In genomic region chr20:32312718-32313424, GRCh38 we compare ENCODE assay signal across 1 cellular context.
A peak's percentile ranks its signal among the peaks of the same experiment; 100 is the strongest.
TF ChIP-seq lines count a peak whose summit lies in the region.

No MANE protein-coding gene starts in this region.

TF ChIP-seq in HepG2, 621 proteins besides CTCF, POLR2A, EP300 and RAD21 (continued from another document and continues in another):
- TF ChIP-seq ZNF512B (CRISPR knock-in tag; IDR thresholded peaks at IDR 0.05; ENCODE audit: borderline replicate concordance), result no peak
- TF ChIP-seq CBX1 (IDR thresholded peaks at IDR 0.05; ENCODE audit: low read depth), result no peak
- no peak for TF ChIP-seq PBX3 (CRISPR knock-in tag; IDR thresholded peaks at IDR 0.05; ENCODE audit: borderline replicate concordance)
- TF ChIP-seq ZFP90 (CRISPR knock-in tag; IDR thresholded peaks at IDR 0.05; ENCODE audit: borderline replicate concordance), result no peak
- TF ChIP-seq NCOA5 (CRISPR knock-in tag; IDR thresholded peaks at IDR 0.05), result no peak
- TF ChIP-seq KMT2B (CRISPR knock-in tag; IDR thresholded peaks at IDR 0.05), result no peak
- no peak for TF ChIP-seq TIGD3 (CRISPR knock-in tag; IDR thresholded peaks at IDR 0.05; ENCODE audit: borderline replicate concordance)
- TF ChIP-seq TAF15 (IDR thresholded peaks at IDR 0.05; ENCODE audit: low read depth, low read length, poor library complexity, severe bottlenecking), result no peak
- TF ChIP-seq ZNF335 (CRISPR knock-in tag; IDR thresholded peaks at IDR 0.05), result 0 out of 2 replicates have a peak, but pooled peaks have one; percentile 16
- TF ChIP-seq PAXIP1 (CRISPR knock-in tag; conservative IDR thresholded peaks at IDR 0.05), result peak; percentile 59; the same call in 1 of the 2 replicates
- no peak for TF ChIP-seq ZNF570 (CRISPR knock-in tag; IDR thresholded peaks at IDR 0.05; ENCODE audit: borderline replicate concordance)
- TF ChIP-seq PREB (CRISPR knock-in tag; IDR thresholded peaks at IDR 0.05), result no peak
- no peak for TF ChIP-seq SOX6 (IDR thresholded peaks at IDR 0.05)
- TF ChIP-seq SOX6 (CRISPR knock-in tag; IDR thresholded peaks at IDR 0.05), result peak; percentile 48
- no peak for TF ChIP-seq ZKSCAN1 (IDR thresholded peaks at IDR 0.05; ENCODE audit: low read length)
- TF ChIP-seq SMAD3 (CRISPR knock-in tag; IDR thresholded peaks at IDR 0.05), result no peak
- no peak for TF ChIP-seq THAP11 (CRISPR knock-in tag; IDR thresholded peaks at IDR 0.05)
- no peak for TF ChIP-seq ZNF781 (CRISPR knock-in tag; IDR thresholded peaks at IDR 0.05; ENCODE audit: borderline replicate concordance, not compliant biosample characterization)
- TF ChIP-seq ZNF142 (CRISPR knock-in tag; IDR thresholded peaks at IDR 0.05), result no peak
- TF ChIP-seq GMEB2 (CRISPR knock-in tag; IDR thresholded peaks at IDR 0.05; ENCODE audit: low read depth), result no peak
- no peak for TF ChIP-seq PRPF4 (IDR thresholded peaks at IDR 0.05; ENCODE audit: low read depth, low read length, poor library complexity, severe bottlenecking)
- no peak for TF ChIP-seq RNF219 (CRISPR knock-in tag; IDR thresholded peaks at IDR 0.05)
- no peak for TF ChIP-seq PAX8 (CRISPR knock-in tag; IDR thresholded peaks at IDR 0.05; ENCODE audit: borderline replicate concordance)
- no peak for TF ChIP-seq LBX2 (CRISPR knock-in tag; IDR thresholded peaks at IDR 0.05; ENCODE audit: borderline replicate concordance)
- peak; percentile 100 for TF ChIP-seq ZNF644 (CRISPR knock-in tag; IDR thresholded peaks at IDR 0.05; ENCODE audit: low read depth)
- TF ChIP-seq ZSCAN20 (CRISPR knock-in tag; IDR thresholded peaks at IDR 0.05; ENCODE audit: borderline replicate concordance), result no peak
- no peak for TF ChIP-seq SYNCRIP (IDR thresholded peaks at IDR 0.05; ENCODE audit: insufficient read depth, low read depth, low read length)
- no peak for TF ChIP-seq E2F1 (CRISPR knock-in tag; IDR thresholded peaks at IDR 0.05)
- no peak for TF ChIP-seq TAF1 (CRISPR knock-in tag; IDR thresholded peaks at IDR 0.05)
- TF ChIP-seq ZNF850 (CRISPR knock-in tag; conservative IDR thresholded peaks at IDR 0.05), result no peak
- TF ChIP-seq KDM4B (CRISPR knock-in tag; IDR thresholded peaks at IDR 0.05), result no peak
- no peak for TF ChIP-seq DR1 (CRISPR knock-in tag; IDR thresholded peaks at IDR 0.05)
- no peak for TF ChIP-seq THAP7 (CRISPR knock-in tag; IDR thresholded peaks at IDR 0.05)
